ENCODE assay signal across 8 cellular contexts in the genomic region with DNA sequence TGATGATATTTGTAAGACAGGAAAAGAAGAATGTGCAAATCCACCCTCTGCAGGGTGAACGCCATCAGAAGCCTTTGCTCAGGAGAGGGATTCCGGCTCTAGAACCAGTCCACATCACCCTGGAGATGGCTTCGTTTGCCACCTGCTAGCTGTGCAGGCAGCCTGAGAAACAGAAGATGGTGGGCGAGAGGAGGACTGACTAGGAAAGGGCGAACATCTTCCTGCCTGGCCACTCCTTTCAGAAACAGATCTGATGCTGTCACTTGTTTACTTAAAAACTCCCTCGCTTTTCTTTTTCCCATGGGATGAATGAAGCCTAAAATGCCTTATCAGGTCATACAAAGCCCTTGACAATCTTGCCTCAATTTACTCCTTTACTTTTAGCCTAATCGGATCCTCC.
DNase-seq lines count a peak whose midpoint lies in the region; ATAC-seq and TF ChIP-seq lines count a peak whose summit lies in the region.

No MANE protein-coding gene starts in this region.

- peak overlapping the region; percentile 90 for H3K4me3 ChIP-seq in GM06990 (replicated peaks; ENCODE audit: low read depth, low read length)

- peaks cover 32% of the 10 kb centered on the region for H3K36me3 Mint-ChIP-seq in dendritic cell treated with granulocyte-macrophage colony-stimulating factor and Interleukin-4, amounts not matched to agents 40 ng/mL and 50 ng/mL, for 4 days (ENCODE audit: low read depth)
- peaks cover 11% of the 10 kb centered on the region for H3K36me3 Mint-ChIP-seq in nephron (ENCODE audit: low read depth)

- DNase-seq in GM06990 (ENCODE audit: extremely low read depth, insufficient read length) (no peak), NCI-H69 (lab: John Stamatoyannopoulos, UW) (peak; percentile 28), OCI-M2 (lab: John Stamatoyannopoulos, UW; ENCODE audit: unreplicated experiment) (no peak), SHP77 treated with DMSO at 0.1 percent for 48 hours (lab: John Stamatoyannopoulos, UW) (no peak)

- peak overlapping the region; percentile 92 for H3K27ac Mint-ChIP-seq in dendritic cell treated with granulocyte-macrophage colony-stimulating factor and Interleukin-4, amounts not matched to agents 40 ng/mL and 50 ng/mL, for 4 days
- peak overlapping the region; percentile 5 to 60 (median 14) for H3K27ac Mint-ChIP-seq in nephron

- no peaks in the 10 kb centered on the region for H3K9me3 Mint-ChIP-seq in dendritic cell treated with granulocyte-macrophage colony-stimulating factor and Interleukin-4, amounts not matched to agents 40 ng/mL and 50 ng/mL, for 4 days
- H3K9me3 Mint-ChIP-seq in nephron, result no peaks in the 10 kb centered on the region

- H3K27me3 ChIP-seq in GM06990 (replicated peaks; ENCODE audit: control insufficient read depth, insufficient read depth, low read length), result no peaks in the 10 kb centered on the region

- peaks cover 69% of the 10 kb centered on the region for H3K4me1 Mint-ChIP-seq in dendritic cell treated with granulocyte-macrophage colony-stimulating factor and Interleukin-4, amounts not matched to agents 40 ng/mL and 50 ng/mL, for 4 days (ENCODE audit: low read depth)
- peaks cover 55% of the 10 kb centered on the region for H3K4me1 Mint-ChIP-seq in nephron

- no peaks in the 10 kb centered on the region for H3K36me3 ChIP-seq in GM06990 (ENCODE audit: control insufficient read depth, insufficient read depth, low read length)

- peaks cover 12% of the 10 kb centered on the region for H3K27me3 Mint-ChIP-seq in dendritic cell treated with granulocyte-macrophage colony-stimulating factor and Interleukin-4, amounts not matched to agents 40 ng/mL and 50 ng/mL, for 4 days
- H3K27me3 Mint-ChIP-seq in nephron (ENCODE audit: low read depth), result peaks cover 21% of the 10 kb centered on the region

- intact Hi-C loops in dendritic cell treated with granulocyte-macrophage colony-stimulating factor and Interleukin-4, amounts not matched to agents 40 ng/mL and 50 ng/mL, for 4 days (cut with micrococcal nuclease), result loop anchor here (5.0 kb wide), 1 partner anchor 113 kb away; no protein-coding TSS in a partner anchor

- H3K4me3 Mint-ChIP-seq in dendritic cell treated with granulocyte-macrophage colony-stimulating factor and Interleukin-4, amounts not matched to agents 40 ng/mL and 50 ng/mL, for 4 days, result peak overlapping the region; percentile 89
- peak overlapping the region; percentile 83 to 91 (median 85) for H3K4me3 Mint-ChIP-seq in nephron

- no peak for TF ChIP-seq CTCF in GM06990 (IDR thresholded peaks at IDR 0.05; ENCODE audit: insufficient read depth, low read length, poor library complexity, severe bottlenecking)
- TF ChIP-seq CTCF in nephron (IDR thresholded peaks at IDR 0.05; ENCODE audit: unreplicated experiment in 3 of 3), result no peak

- ATAC-seq in HG02588 (IDR thresholded peaks at IDR 0.05; ENCODE audit: unreplicated experiment) (no peak), HG03108 (IDR thresholded peaks at IDR 0.05; ENCODE audit: unreplicated experiment) (no peak)
